ENCODE assay signal across 18 cellular contexts in the genomic region with DNA sequence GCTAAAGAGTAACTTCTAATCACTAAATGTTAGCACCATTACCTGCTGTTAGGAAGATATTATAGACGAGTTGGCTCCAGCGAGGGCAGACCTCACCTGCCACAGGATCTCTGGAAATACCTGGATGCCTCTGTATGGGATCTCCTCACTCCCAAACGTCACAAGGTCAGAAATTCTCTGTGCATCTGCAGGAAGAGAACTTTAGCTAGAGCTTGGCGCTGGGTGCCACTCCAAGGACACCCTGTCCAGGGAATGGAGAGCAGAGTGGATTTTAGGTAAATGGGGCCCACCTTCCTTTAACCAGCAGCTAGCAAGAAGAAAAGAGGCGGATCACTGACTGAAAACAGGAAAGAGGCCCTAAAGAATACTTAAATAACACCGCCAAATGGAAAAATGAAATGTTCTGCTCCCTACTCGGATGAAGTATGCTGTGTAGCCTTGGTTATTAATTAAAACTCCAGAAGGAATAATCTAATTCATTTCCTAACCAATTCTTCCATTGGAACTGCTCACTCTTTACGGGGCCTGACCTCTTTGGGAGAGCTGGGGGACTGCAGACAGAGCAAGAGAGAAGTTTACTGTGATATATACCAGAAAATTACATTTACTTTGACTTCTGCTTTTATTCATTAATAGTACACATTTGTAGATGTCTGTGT. TPM values are rescaled to one million over a fixed set of nuclear protein-coding genes. Genes with fewer than 3 reads are reported as not detected.
A peak's percentile ranks its signal among the peaks of the same experiment; 100 is the strongest.
DNase-seq lines count a peak whose midpoint lies in the region; ATAC-seq, FAIRE-seq and TF ChIP-seq lines count a peak whose summit lies in the region.
"Had no signal": no experiment of that assay in that cellular context is flagged by ENCODE, and none has a peak within 500 bp of the region (broad histone marks: within the 10 kb centered on the region; RNA-seq: fewer than 3 reads in every experiment).

No MANE protein-coding gene starts in this region.

- H3K79me1 ChIP-seq in mesendoderm (ENCODE audit: low read length): no peaks in the 10 kb centered on the region

- H2AFZ ChIP-seq in HepG2 (ENCODE audit: low read length): no peak overlapping the region

- no peak overlapping the region for H3K4ac ChIP-seq in mesendoderm (ENCODE audit: low read depth, low read length)

- TF ChIP-seq RAD21 in HepG2 (CRISPR knock-in tag; IDR thresholded peaks at IDR 0.05): no peak

- H3K4me1 ChIP-seq in HepG2 (ENCODE audit: insufficient read depth, low read length): peaks cover 13% of the 10 kb centered on the region
- H3K4me1 ChIP-seq in right lobe of liver: peaks cover 0 to 10% (median 0%) of the 10 kb centered on the region in 4 donors
- H3K4me1 ChIP-seq in mesendoderm (ENCODE audit: control insufficient read depth, low read depth, low read length): peaks cover 3% of the 10 kb centered on the region

- H3K4me2 ChIP-seq in HepG2 (ENCODE audit: low read depth, low read length) (no peak overlapping the region), mesendoderm (ENCODE audit: low read length) (no peak overlapping the region)
- H3K4me2 ChIP-seq: KMS-11 had no signal

- TF ChIP-seq CTCF in HepG2 (CRISPR knock-in tag; IDR thresholded peaks at IDR 0.05) (no peak), right lobe of liver (IDR thresholded peaks at IDR 0.05) (no peak), brain (conservative IDR thresholded peaks at IDR 0.05) (no peak)

- H3K9ac ChIP-seq in HepG2 (ENCODE audit: insufficient read depth, low read depth, low read length) (no peak overlapping the region), mesendoderm (ENCODE audit: low read length) (no peak overlapping the region)
- H3K9ac ChIP-seq: KMS-11 had no signal

- H4K5ac ChIP-seq in mesendoderm (ENCODE audit: low read length): no peak overlapping the region

- H3K27me3 Mint-ChIP-seq in brain: peaks cover 61% of the 10 kb centered on the region
- peaks cover 29 to 82% of the 10 kb centered on the region in 2 donors for H3K27me3 Mint-ChIP-seq in effector memory CD8-positive, alpha-beta T cell

- H3K79me2 ChIP-seq in HepG2 (ENCODE audit: insufficient read depth, low read length) (no peaks in the 10 kb centered on the region), mesendoderm (ENCODE audit: control insufficient read depth, insufficient read depth, low read length) (no peaks in the 10 kb centered on the region)

- H3K36me3 ChIP-seq in HepG2 (replicated peaks in 1 of 2; ENCODE audit: control insufficient read depth in 1 of 2, insufficient read depth in 2 of 2, low read length in 2 of 2) (no peaks in the 10 kb centered on the region), right lobe of liver (no peaks in the 10 kb centered on the region), mesendoderm (ENCODE audit: control insufficient read depth, insufficient read depth, low read length) (no peaks in the 10 kb centered on the region)
- H3K36me3 ChIP-seq: MG63, Peyer's patch had no signal

- H3K4me3 ChIP-seq in HepG2 (replicated peaks in 1 of 3; ENCODE audit: insufficient read depth in 1 of 3, low read depth in 2 of 3, low read length in 3 of 3) (no peak overlapping the region), right lobe of liver (no peak overlapping the region), mesendoderm (ENCODE audit: low read length) (no peak overlapping the region)
- H3K4me3 ChIP-seq: GM12878, MG63, Peyer's patch had no signal

- POLR2A ChIA-PET in HepG2 (lab: Yijun Ruan, JAX): no interaction called here

- ATAC-seq in HepG2: peak; percentile 24
- ATAC-seq in right lobe of liver: no peak
- no peak for ATAC-seq in HG03135 (IDR thresholded peaks at IDR 0.05; ENCODE audit: unreplicated experiment)
- ATAC-seq in effector memory CD8-positive, alpha-beta T cell (replicated peaks): no peak
- ATAC-seq in HG02623 (IDR thresholded peaks at IDR 0.05; ENCODE audit: unreplicated experiment): no peak
- ATAC-seq: GM12878 had no signal

- in situ Hi-C loops in HepG2 (cut with HindIII; ENCODE audit: extremely low pct_ligation_motif_present, low pct_unique_long_range_greater_than_20kb): no loop called here

- CTCF ChIA-PET in HepG2 (lab: Yijun Ruan, JAX; ENCODE audit: low intra/inter-chr PET ratio, low total read pairs): no interaction called here

- H2BK120ac ChIP-seq in mesendoderm (ENCODE audit: low read depth, low read length): no peak overlapping the region

- H3K18ac ChIP-seq in mesendoderm (ENCODE audit: low read length): no peak overlapping the region

- H3K27me3 ChIP-seq in HepG2 (ENCODE audit: control insufficient read depth in 1 of 2, insufficient read depth in 2 of 2, low read length in 2 of 2) (peaks cover 0 to 59% of the 10 kb centered on the region in 2 experiments; a peak in 3 of 5 replicates), right lobe of liver (peaks cover 26 to 59% of the 10 kb centered on the region in 2 donors), mesendoderm (ENCODE audit: insufficient read depth, low read length, poor library complexity) (peaks cover 41% of the 10 kb centered on the region)
- H3K27me3 ChIP-seq: MG63 had no signal

- TF ChIP-seq POLR2A in HepG2 (IDR thresholded peaks at IDR 0.05; ENCODE audit: insufficient read depth in 1 of 2, low read depth in 2 of 2, low read length in 2 of 2) (no peak), right lobe of liver (IDR thresholded peaks at IDR 0.05) (no peak)

- no peak overlapping the region for H3K56ac ChIP-seq in mesendoderm (ENCODE audit: low read length)

- no peak overlapping the region for H2AK5ac ChIP-seq in mesendoderm (ENCODE audit: low read length)

- H2BK15ac ChIP-seq in mesendoderm (replicated peaks; ENCODE audit: low read depth): no peak overlapping the region

- peak overlapping the region in 4 of 5 experiments; percentile 83 to 99 (median 90) for H3K4me3 Mint-ChIP-seq in brain
- H3K4me3 Mint-ChIP-seq in effector memory CD8-positive, alpha-beta T cell: no peak overlapping the region

- no peak overlapping the region for H2BK5ac ChIP-seq in mesendoderm (ENCODE audit: low read length)

- peaks cover 51% of the 10 kb centered on the region for H3K4me1 Mint-ChIP-seq in brain
- peaks cover 0 to 6% of the 10 kb centered on the region in 2 donors for H3K4me1 Mint-ChIP-seq in effector memory CD8-positive, alpha-beta T cell (ENCODE audit: low read depth in 2 of 2)

- H3K9me3 ChIP-seq in HepG2 (ENCODE audit: low read length) (no peaks in the 10 kb centered on the region), right lobe of liver (no peaks in the 10 kb centered on the region)
- H3K9me3 ChIP-seq: MG63, Peyer's patch had no signal

- H3K23ac ChIP-seq in mesendoderm (ENCODE audit: low read length): no peak overlapping the region

- intact Hi-C loops in HepG2 (cut with micrococcal nuclease; ENCODE audit: unreplicated experiment): no loop called here
- intact Hi-C loops in right lobe of liver (cut with DNase I): no loop called here

- H3K27ac Mint-ChIP-seq in brain: peak overlapping the region in 4 of 5 experiments; percentile 93 to 100 (median 99)
- H3K27ac Mint-ChIP-seq in effector memory CD8-positive, alpha-beta T cell: no peak overlapping the region

- no peak for FAIRE-seq in HepG2 (lab: Jason Lieb, UNC)
- FAIRE-seq: A204.1, GM12878, H54 had no signal

- peaks cover 0 to 18% (median 0%) of the 10 kb centered on the region in 5 experiments for H3K9me3 Mint-ChIP-seq in brain
- peaks cover 5 to 8% of the 10 kb centered on the region in 2 donors for H3K9me3 Mint-ChIP-seq in effector memory CD8-positive, alpha-beta T cell

- TF ChIP-seq EP300 in HepG2 (IDR thresholded peaks at IDR 0.05; ENCODE audit: low read depth in 2 of 2, low read length in 2 of 2) (no peak), HepG2 (CRISPR knock-in tag; IDR thresholded peaks at IDR 0.05; ENCODE audit: borderline replicate concordance) (no peak)

- BruUV-seq in HepG2 (replicated peaks; lab: Mats Ljungman, UMichigan): no TSS peak

- H3K27ac ChIP-seq in HepG2 (ENCODE audit: extremely low read length, insufficient read depth, low read length) (no peak overlapping the region), right lobe of liver (no peak overlapping the region), mesendoderm (ENCODE audit: low read depth, low read length) (no peak overlapping the region)
- H3K27ac ChIP-seq: C4-2B, KMS-11, Peyer's patch had no signal

- DNase-seq in HepG2 (ENCODE audit: low spot score) (no peak), right lobe of liver (no peak), mesendoderm (peak; percentile 35), dedifferentiated amniotic fluid mesenchymal stem cell (ENCODE audit: extremely low spot score) (no peak)
- no peak for DNase-seq in effector memory CD8-positive, alpha-beta T cell
- DNase-seq: MG63, NCI-H1092 treated with DMSO at 0.1 percent for 48 hours, NCI-H748 treated with DMSO at 0.1 percent for 48 hours, Peyer's patch, Right ventricle myocardium superior had no signal

- no peak overlapping the region for H4K8ac ChIP-seq in mesendoderm (ENCODE audit: low read depth, low read length)

- H3K36me3 Mint-ChIP-seq in brain: no peaks in the 10 kb centered on the region
- H3K36me3 Mint-ChIP-seq in effector memory CD8-positive, alpha-beta T cell (ENCODE audit: insufficient read depth): no peaks in the 10 kb centered on the region

- WGBS in HepG2 (ENCODE audit: low lambda C conversion rate): 15% methylated on average over 8 of the region's 8 CpGs
- 8% methylated on average over 8 of the region's 8 CpGs for WGBS in right lobe of liver (ENCODE audit: insufficient coverage, low coverage, low lambda C conversion rate, missing lambda C conversion rate)
- no CpG with 5 or more reads among the region's 8 CpGs for WGBS in mesendoderm (ENCODE audit: extremely low coverage, insufficient coverage, low lambda C conversion rate)

- no peaks in the 10 kb centered on the region for H4K20me1 ChIP-seq in HepG2 (ENCODE audit: insufficient read depth, low read length)

RNA-seq across cellular contexts. Expression of a gene that starts 4.2 kb away (rescaled TPM):
- total RNA-seq in HepG2 (2016; rRNA removed; fragmentation: Illumina TruSeq; extraction: Trizol) (not detected in 2 replicates), right lobe of liver (not detected)
- total RNA-seq in HepG2 (2016; cell fraction: cytosol; rRNA removed; fragmentation: Illumina TruSeq; extraction: Trizol; ENCODE audit: low read depth): not detected in 2 replicates
- total RNA-seq in HepG2 (2016; cell fraction: insoluble cytoplasmic fraction; rRNA removed; fragmentation: Illumina TruSeq; extraction: Trizol): not detected in 2 replicates
- not detected in 2 replicates for total RNA-seq in HepG2 (2016; cell fraction: membrane; rRNA removed; fragmentation: Illumina TruSeq; extraction: Trizol)
- not detected in 2 replicates for total RNA-seq in HepG2 (2016; cell fraction: nucleus; rRNA removed; fragmentation: Illumina TruSeq; extraction: Trizol)
- polyA plus RNA-seq in HepG2 (2011; rRNA removed) (not detected in 2 replicates), brain (ENCODE audit: insufficient read depth, low read depth, low replicate concordance) (28.3 TPM)
- not detected in 2 replicates for polyA plus RNA-seq in HepG2 (2011; cell fraction: cytosol; rRNA removed)
- not detected in 2 replicates for polyA plus RNA-seq in HepG2 (2011; cell fraction: nucleus; rRNA removed)
- not detected in 2 replicates for polyA plus RNA-seq in HepG2 (2012)
- polyA plus RNA-seq in HepG2 (2016; cell fraction: cytosol; fragmentation: Illumina TruSeq; extraction: Trizol; ENCODE audit: low read depth): not detected in 2 replicates
- polyA plus RNA-seq in HepG2 (2016; cell fraction: insoluble cytoplasmic fraction; fragmentation: Illumina TruSeq; extraction: Trizol; ENCODE audit: low read depth): not detected in 2 replicates
- not detected in 2 replicates for polyA plus RNA-seq in HepG2 (2016; cell fraction: membrane; fragmentation: Illumina TruSeq; extraction: Trizol; ENCODE audit: low read depth)
- polyA plus RNA-seq in HepG2 (2016; cell fraction: nucleus; fragmentation: Illumina TruSeq; extraction: Trizol; ENCODE audit: insufficient read depth, low read depth): not detected in 2 replicates
- polyA minus RNA-seq in HepG2 (2011; rRNA and poly(A)+ RNA removed; ENCODE audit: low replicate concordance): not detected in 2 replicates
- polyA minus RNA-seq in HepG2 (2011; cell fraction: cytosol; rRNA and poly(A)+ RNA removed): not detected in 2 replicates
- not detected in 2 replicates for polyA minus RNA-seq in HepG2 (2011; cell fraction: nucleus; rRNA and poly(A)+ RNA removed)
- 0.10 TPM for polyA plus RNA-seq in mesendoderm (2013, experiment 1 of 2)
- 0.10 TPM for polyA plus RNA-seq in mesendoderm (2013, experiment 2 of 2)
- total RNA-seq: Peyer's patch, Right ventricle myocardium superior had no signal

Comparison
In these comparisons a context has a peak if more than half of its experiments do, and no peak if none do; other contexts are left out.
1. H3K27ac Mint-ChIP-seq: peak in brain (4 of 5); none in effector memory CD8-positive, alpha-beta T cell (0 of 2).
2. H3K4me3 Mint-ChIP-seq: peak in brain (4 of 5); none in effector memory CD8-positive, alpha-beta T cell (0 of 2).